ENCODE assay signal across 17 cellular contexts in genomic region chr11:35792846-35793192, GRCh38.
DNase-seq lines count a peak whose midpoint lies in the region; ATAC-seq and TF ChIP-seq lines count a peak whose summit lies in the region.
"Had no signal": no experiment of that assay in that cellular context is flagged by ENCODE, and none has a peak within 500 bp of the region (broad histone marks: within the 10 kb centered on the region; RNA-seq: fewer than 3 reads in every experiment).

No MANE protein-coding gene starts in this region.

- H2AK5ac ChIP-seq in mesenchymal stem cell (ENCODE audit: low read length, severe bottlenecking) = no peak overlapping the region

- no peak overlapping the region for H3K4me2 ChIP-seq in mesenchymal stem cell (ENCODE audit: low read length, poor library complexity, severe bottlenecking)
- H3K4me2 ChIP-seq: PC-9 had no signal

- no peak overlapping the region for H3K18ac ChIP-seq in mesenchymal stem cell (ENCODE audit: low read depth in 1 of 2, low read length in 2 of 2)

- H3K36me3 ChIP-seq in mesenchymal stem cell (ENCODE audit: control insufficient read depth in 1 of 2, insufficient read depth in 2 of 2, low read depth in 1 of 2, low read length in 2 of 2) = no peaks in the 10 kb centered on the region
- H3K36me3 ChIP-seq: BE2C had no signal

- H3K9me3 ChIP-seq in mesenchymal stem cell (ENCODE audit: control insufficient read depth, low read length) = no peaks in the 10 kb centered on the region
- H3K9me3 ChIP-seq: BE2C, SJCRH30 had no signal

- H3K36me3 Mint-ChIP-seq in glutamatergic neuron (ENCODE audit: unreplicated experiment) = no peaks in the 10 kb centered on the region

- peaks cover 4% of the 10 kb centered on the region for H3K4me1 ChIP-seq in mesenchymal stem cell (ENCODE audit: control insufficient read depth, insufficient read depth, low read depth, low read length)
- H3K4me1 ChIP-seq: BE2C had no signal

- H3K4me1 Mint-ChIP-seq in glutamatergic neuron (ENCODE audit: low read depth, unreplicated experiment) = peaks cover 47% of the 10 kb centered on the region

- no peak overlapping the region for H3K23ac ChIP-seq in mesenchymal stem cell (ENCODE audit: low read length in 2 of 2)

- no peak overlapping the region for H2BK120ac ChIP-seq in mesenchymal stem cell (ENCODE audit: low read depth, low read length)

- WGBS in mesenchymal stem cell = 96% methylated on average over 2 of the region's 2 CpGs

- H3K9me3 Mint-ChIP-seq in glutamatergic neuron (ENCODE audit: unreplicated experiment) = peaks cover 14% of the 10 kb centered on the region
- H3K9me3 Mint-ChIP-seq: CD4-positive, alpha-beta T cell; HFFc6 had no signal

- H3K79me1 ChIP-seq in mesenchymal stem cell (replicated peaks; ENCODE audit: low read length, poor library complexity, severe bottlenecking) = peaks cover 38% of the 10 kb centered on the region

- H3K4me3 ChIP-seq in mesenchymal stem cell (ENCODE audit: insufficient read depth in 1 of 2, low read depth in 1 of 2, low read length in 2 of 2) = no peak overlapping the region
- H3K4me3 ChIP-seq: K562, PC-9, SJCRH30 had no signal

- H2BK15ac ChIP-seq in mesenchymal stem cell (ENCODE audit: low read depth, poor library complexity, severe bottlenecking) = no peak overlapping the region

- H2BK5ac ChIP-seq in mesenchymal stem cell (ENCODE audit: low read depth, low read length, poor library complexity, severe bottlenecking) = no peak overlapping the region

- peak overlapping the region; percentile 29 for H3K27ac Mint-ChIP-seq in glutamatergic neuron (ENCODE audit: unreplicated experiment)
- H3K27ac Mint-ChIP-seq: CD4-positive, alpha-beta T cell had no signal

- H3K4ac ChIP-seq in mesenchymal stem cell (ENCODE audit: low read depth in 1 of 2, low read length in 2 of 2) = no peak overlapping the region

- no peaks in the 10 kb centered on the region for H3K27me3 ChIP-seq in mesenchymal stem cell (ENCODE audit: control insufficient read depth in 1 of 2, insufficient read depth in 1 of 2, low read length in 2 of 2)
- H3K27me3 ChIP-seq: BE2C, SJCRH30 had no signal

- H3K27me3 Mint-ChIP-seq in glutamatergic neuron (ENCODE audit: unreplicated experiment) = peaks cover 5% of the 10 kb centered on the region
- H3K27me3 Mint-ChIP-seq: CD4-positive, alpha-beta T cell had no signal

- H3K9ac ChIP-seq in mesenchymal stem cell (ENCODE audit: low read length) = no peak overlapping the region

- H2BK12ac ChIP-seq in mesenchymal stem cell (ENCODE audit: low read length in 2 of 2) = no peak overlapping the region

- H2AFZ ChIP-seq in mesenchymal stem cell (ENCODE audit: low read depth, low read length) = no peak overlapping the region
- H2AFZ ChIP-seq: PC-9 had no signal

- H4K8ac ChIP-seq in mesenchymal stem cell (ENCODE audit: low read length) = no peak overlapping the region

- no peak for TF ChIP-seq CTCF in glutamatergic neuron (IDR thresholded peaks at IDR 0.05; ENCODE audit: partially characterized antibody, unreplicated experiment)

- H3K4me3 Mint-ChIP-seq in glutamatergic neuron (ENCODE audit: unreplicated experiment) = no peak overlapping the region
- H3K4me3 Mint-ChIP-seq: CD4-positive, alpha-beta T cell; HFFc6 had no signal

- peak; percentile 36 for ATAC-seq in GM18861 (IDR thresholded peaks at IDR 0.05; ENCODE audit: unreplicated experiment)
- peak; percentile 45 for ATAC-seq in GM19463 (IDR thresholded peaks at IDR 0.05; ENCODE audit: unreplicated experiment)
- ATAC-seq in HG03432 (IDR thresholded peaks at IDR 0.05; ENCODE audit: unreplicated experiment) = peak; percentile 67
- ATAC-seq: K562 had no signal

- no peak overlapping the region for H3K14ac ChIP-seq in mesenchymal stem cell (ENCODE audit: low read length in 2 of 2)

- H4K91ac ChIP-seq in mesenchymal stem cell (ENCODE audit: low read length) = no peak overlapping the region

- no peak overlapping the region for H3K27ac ChIP-seq in mesenchymal stem cell (ENCODE audit: low read length, poor library complexity, severe bottlenecking)
- H3K27ac ChIP-seq: PC-9, SJCRH30 had no signal

- DNase-seq in glutamatergic neuron = no peak
- no peak for DNase-seq in mesenchymal stem cell
- DNase-seq in AG08396 (ENCODE audit: low spot score) = no peak
- no peak for DNase-seq in AG20443 (ENCODE audit: low spot score)
- DNase-seq: ACHN; BE2C; CD4-positive, alpha-beta T cell; HFFc6; MV-4-11; NCI-H1417 treated with DMSO at 0.1 percent for 48 hours; NCI-H774; PC-9 had no signal
